In the genomic region with DNA sequence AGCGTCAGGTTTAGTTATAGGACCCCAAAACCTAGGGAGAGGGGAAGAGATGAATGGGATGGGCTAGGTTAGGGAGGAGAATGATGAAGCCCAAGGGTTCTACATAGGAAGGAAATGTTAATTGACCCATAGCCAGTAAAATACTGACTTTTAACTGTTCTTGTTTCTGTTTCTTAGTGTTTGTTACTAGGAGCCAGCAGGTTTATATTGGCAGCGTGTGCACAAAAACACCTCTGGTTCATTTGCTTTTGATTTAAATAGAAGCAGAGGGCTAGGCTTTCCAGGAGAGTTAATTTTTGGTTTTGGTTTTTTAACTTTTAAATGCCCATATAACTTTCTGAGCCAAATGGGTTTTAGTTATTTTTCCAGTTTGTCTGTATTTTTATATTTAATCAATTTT, we compare ENCODE assay signal across 20 cellular contexts. TPM values are rescaled to one million over a fixed set of nuclear protein-coding genes. Genes with fewer than 3 reads are reported as not detected.
DNase-seq lines count a peak whose midpoint lies in the region; ATAC-seq and TF ChIP-seq lines count a peak whose summit lies in the region.
"Had no signal": no experiment of that assay in that cellular context is flagged by ENCODE, and none has a peak within 500 bp of the region (broad histone marks: within the 10 kb centered on the region; RNA-seq: fewer than 3 reads in every experiment).

No MANE protein-coding gene starts in this region.

- peaks cover 40% of the 10 kb centered on the region for H3K36me3 Mint-ChIP-seq in CD4-positive, CD25-positive, alpha-beta regulatory T cell
- H3K36me3 Mint-ChIP-seq in GM23338 (ENCODE audit: low read depth): peaks cover 3% of the 10 kb centered on the region; the same call in 1 of the 3 replicates
- peaks cover 62% of the 10 kb centered on the region for H3K36me3 Mint-ChIP-seq in stimulated activated effector memory CD8-positive, alpha-beta T cell treated with anti-CD3 and anti-CD28 coated beads, Interleukin-12 subunit alpha, Interleukin-12 subunit beta, amount 100 ng/mL, for 72 hours
- H3K36me3 Mint-ChIP-seq in activated CD4-positive, alpha-beta memory T cell treated with anti-CD3 and anti-CD28 coated beads, Interleukin-2, amount 10 ng/mL, durations not matched to agents 7 days and 5 days (ENCODE audit: low read depth): peaks cover 34% of the 10 kb centered on the region

- no peak overlapping the region for H2AFZ ChIP-seq in GM23338

- peak overlapping the region in 2 of 3 donors; percentile 27 to 51 for H3K27ac Mint-ChIP-seq in CD4-positive, CD25-positive, alpha-beta regulatory T cell
- H3K27ac Mint-ChIP-seq in GM23338: peak overlapping the region; percentile 17; the same call in 1 of the 2 replicates
- peak overlapping the region; percentile 78 for H3K27ac Mint-ChIP-seq in stimulated activated effector memory CD8-positive, alpha-beta T cell treated with anti-CD3 and anti-CD28 coated beads, Interleukin-12 subunit alpha, Interleukin-12 subunit beta, amount 100 ng/mL, for 72 hours
- H3K27ac Mint-ChIP-seq in activated CD4-positive, alpha-beta memory T cell treated with anti-CD3 and anti-CD28 coated beads, Interleukin-2, amount 10 ng/mL, durations not matched to agents 7 days and 5 days: no peak overlapping the region

- TF ChIP-seq CTCF in GM23338 (conservative IDR thresholded peaks at IDR 0.05; ENCODE audit: low read depth in 2 of 2): no peak

- CTCF ChIA-PET in activated CD4-positive, alpha-beta memory T cell treated with anti-CD3 and anti-CD28 coated beads, Interleukin-2, amount 10 ng/mL, durations not matched to agents 7 days and 5 days (lab: Charles Lee): no interaction called here

- peaks cover 38% of the 10 kb centered on the region for H3K36me3 ChIP-seq in CD4-positive, CD25-positive, alpha-beta regulatory T cell (ENCODE audit: control insufficient read depth, insufficient read depth, low read length)
- peaks cover 12% of the 10 kb centered on the region; the same call in 1 of the 2 replicates for H3K36me3 ChIP-seq in GM23338 (ENCODE audit: insufficient read depth)
- peaks cover 5% of the 10 kb centered on the region for H3K36me3 ChIP-seq in endocrine pancreas (ENCODE audit: control insufficient read depth, insufficient read depth, low read length)

- no peak overlapping the region for H3K9ac ChIP-seq in endocrine pancreas (ENCODE audit: control insufficient read depth, insufficient read depth, low read length)
- H3K9ac ChIP-seq: KMS-11 had no signal

- H3K9me2 ChIP-seq in GM23338 (ENCODE audit: insufficient read depth): no peaks in the 10 kb centered on the region

- DNase-seq in CD4-positive, CD25-positive, alpha-beta regulatory T cell: no peak
- DNase-seq in GM23338 (ENCODE audit: low spot score) (no peak), DMS53 treated with DMSO at 0.1 percent for 48 hours (lab: John Stamatoyannopoulos, UW; ENCODE audit: unreplicated experiment) (no peak)
- no peak for DNase-seq in stimulated activated effector memory CD8-positive, alpha-beta T cell treated with anti-CD3 and anti-CD28 coated beads, Interleukin-12 subunit alpha, Interleukin-12 subunit beta, amount 100 ng/mL, for 72 hours (ENCODE audit: low spot score in 2 of 2)
- no peak for DNase-seq in activated CD4-positive, alpha-beta memory T cell treated with anti-CD3 and anti-CD28 coated beads, Interleukin-2, amount 10 ng/mL, durations not matched to agents 7 days and 5 days
- DNase-seq: BE2C, DMS79 treated with DMSO at 0.1 percent for 48 hours, HCEC 1CT, IMR-90, MV-4-11, NCI-H1694, NCI-H2081, NCI-H2171 treated with DMSO at 0.1 percent for 48 hours, NCI-H524 treated with DMSO at 0.1 percent for 48 hours, NCI-H82, Peyer's patch had no signal

- H3K79me2 ChIP-seq in GM23338 (replicated peaks; ENCODE audit: insufficient read depth): peaks cover 50% of the 10 kb centered on the region

- no peak overlapping the region for H3K4me3 Mint-ChIP-seq in CD4-positive, CD25-positive, alpha-beta regulatory T cell
- no peak overlapping the region for H3K4me3 Mint-ChIP-seq in GM23338
- H3K4me3 Mint-ChIP-seq in stimulated activated effector memory CD8-positive, alpha-beta T cell treated with anti-CD3 and anti-CD28 coated beads, Interleukin-12 subunit alpha, Interleukin-12 subunit beta, amount 100 ng/mL, for 72 hours: no peak overlapping the region
- no peak overlapping the region for H3K4me3 Mint-ChIP-seq in activated CD4-positive, alpha-beta memory T cell treated with anti-CD3 and anti-CD28 coated beads, Interleukin-2, amount 10 ng/mL, durations not matched to agents 7 days and 5 days

- no peak overlapping the region for H3K4me3 ChIP-seq in CD4-positive, CD25-positive, alpha-beta regulatory T cell (ENCODE audit: low read depth, low read length)
- H3K4me3 ChIP-seq in GM23338: no peak overlapping the region
- H3K4me3 ChIP-seq in endocrine pancreas (ENCODE audit: control insufficient read depth, insufficient read depth, low read length): peak overlapping the region; percentile 45
- H3K4me3 ChIP-seq: Peyer's patch, SJSA1 had no signal

- H3F3A ChIP-seq in GM23338 (replicated peaks; ENCODE audit: low read depth): no peaks in the 10 kb centered on the region

- H3K4me1 ChIP-seq in CD4-positive, CD25-positive, alpha-beta regulatory T cell (ENCODE audit: control insufficient read depth, insufficient read depth, low read length, poor library complexity, severe bottlenecking): peaks cover 23% of the 10 kb centered on the region
- H3K4me1 ChIP-seq in GM23338 (ENCODE audit: insufficient read depth) (peaks cover 6% of the 10 kb centered on the region; the same call in 1 of the 2 replicates), endocrine pancreas (ENCODE audit: control insufficient read depth, insufficient read depth, low read length) (peaks cover 25% of the 10 kb centered on the region)

- H4K20me1 ChIP-seq in GM23338 (replicated peaks; ENCODE audit: insufficient read depth): 0 out of 2 replicates have a peak, but pooled peaks cover 2% of the 10 kb centered on the region

- no peaks in the 10 kb centered on the region for H3K27me3 Mint-ChIP-seq in CD4-positive, CD25-positive, alpha-beta regulatory T cell
- H3K27me3 Mint-ChIP-seq in GM23338 (ENCODE audit: insufficient read depth, low read depth, poor library complexity): no peaks in the 10 kb centered on the region
- no peaks in the 10 kb centered on the region for H3K27me3 Mint-ChIP-seq in activated CD4-positive, alpha-beta memory T cell treated with anti-CD3 and anti-CD28 coated beads, Interleukin-2, amount 10 ng/mL, durations not matched to agents 7 days and 5 days

- POLR2A ChIA-PET in activated CD4-positive, alpha-beta memory T cell treated with anti-CD3 and anti-CD28 coated beads, Interleukin-2, amount 10 ng/mL, durations not matched to agents 7 days and 5 days (lab: Charles Lee): no interaction called here

- H3K9me3 Mint-ChIP-seq in CD4-positive, CD25-positive, alpha-beta regulatory T cell: no peaks in the 10 kb centered on the region
- no peaks in the 10 kb centered on the region for H3K9me3 Mint-ChIP-seq in GM23338
- H3K9me3 Mint-ChIP-seq in stimulated activated effector memory CD8-positive, alpha-beta T cell treated with anti-CD3 and anti-CD28 coated beads, Interleukin-12 subunit alpha, Interleukin-12 subunit beta, amount 100 ng/mL, for 72 hours: no peaks in the 10 kb centered on the region
- H3K9me3 Mint-ChIP-seq in activated CD4-positive, alpha-beta memory T cell treated with anti-CD3 and anti-CD28 coated beads, Interleukin-2, amount 10 ng/mL, durations not matched to agents 7 days and 5 days: no peaks in the 10 kb centered on the region

- no peaks in the 10 kb centered on the region for H3K27me3 ChIP-seq in CD4-positive, CD25-positive, alpha-beta regulatory T cell (ENCODE audit: control insufficient read depth, insufficient read depth, low read length)
- H3K27me3 ChIP-seq in GM23338 (ENCODE audit: insufficient read depth) (no peaks in the 10 kb centered on the region), endocrine pancreas (ENCODE audit: control insufficient read depth, insufficient read depth, low read length) (no peaks in the 10 kb centered on the region)
- H3K27me3 ChIP-seq: BE2C, Peyer's patch, SJSA1 had no signal

- H3K9me3 ChIP-seq in CD4-positive, CD25-positive, alpha-beta regulatory T cell (ENCODE audit: control insufficient read depth in 2 of 2, low read length in 2 of 2): no peaks in the 10 kb centered on the region
- no peaks in the 10 kb centered on the region for H3K9me3 ChIP-seq in endocrine pancreas (ENCODE audit: control insufficient read depth, low read length)
- H3K9me3 ChIP-seq: BE2C, Peyer's patch, SJSA1 had no signal

- ATAC-seq in CD4-positive, CD25-positive, alpha-beta regulatory T cell (ENCODE audit: low read depth in 2 of 2): no peak
- ATAC-seq in GM23338: no peak
- ATAC-seq in stimulated activated effector memory CD8-positive, alpha-beta T cell treated with anti-CD3 and anti-CD28 coated beads, Interleukin-12 subunit alpha, Interleukin-12 subunit beta, amount 100 ng/mL, for 72 hours: no peak
- ATAC-seq in HG03342 (IDR thresholded peaks at IDR 0.05; ENCODE audit: unreplicated experiment): no peak

- H3K4me2 ChIP-seq in GM23338: no peak overlapping the region
- H3K4me2 ChIP-seq: KMS-11 had no signal

- H3K4me1 Mint-ChIP-seq in CD4-positive, CD25-positive, alpha-beta regulatory T cell: peaks cover 45 to 65% (median 58%) of the 10 kb centered on the region in 4 donors
- peaks cover 12% of the 10 kb centered on the region; the same call in 2 of the 3 replicates for H3K4me1 Mint-ChIP-seq in GM23338
- H3K4me1 Mint-ChIP-seq in stimulated activated effector memory CD8-positive, alpha-beta T cell treated with anti-CD3 and anti-CD28 coated beads, Interleukin-12 subunit alpha, Interleukin-12 subunit beta, amount 100 ng/mL, for 72 hours: peaks cover 34% of the 10 kb centered on the region
- H3K4me1 Mint-ChIP-seq in activated CD4-positive, alpha-beta memory T cell treated with anti-CD3 and anti-CD28 coated beads, Interleukin-2, amount 10 ng/mL, durations not matched to agents 7 days and 5 days: peaks cover 20% of the 10 kb centered on the region

- H3K27ac ChIP-seq in CD4-positive, CD25-positive, alpha-beta regulatory T cell (ENCODE audit: insufficient read depth, low read length, poor library complexity, severe bottlenecking): no peak overlapping the region
- H3K27ac ChIP-seq in GM23338 (ENCODE audit: low read depth): no peak overlapping the region
- H3K27ac ChIP-seq: KMS-11, Peyer's patch, SJSA1 had no signal

TF ChIP-seq in GM23338, 12 proteins besides CTCF, POLR2A, EP300 and RAD21 (continues in another document):
- TF ChIP-seq EZH2 (IDR thresholded peaks at IDR 0.05; ENCODE audit: low read depth, unreplicated experiment): no peak
- no peak for TF ChIP-seq ZNF331 (CRISPR knock-in tag; IDR thresholded peaks at IDR 0.05; ENCODE audit: low read depth)
- no peak for TF ChIP-seq JUNB (IDR thresholded peaks at IDR 0.05; ENCODE audit: unreplicated experiment)

RNA-seq across cellular contexts. Expression of gene TAX1BP1, which starts 8.0 kb away (rescaled TPM):
- 159 TPM for total RNA-seq in CD4-positive, CD25-positive, alpha-beta regulatory T cell
- 100 to 1,000 TPM; 107 to 142 (median 121) TPM for polyA plus RNA-seq in CD4-positive, CD25-positive, alpha-beta regulatory T cell
- 53.1 and 56.5 TPM in 2 replicates for total RNA-seq in GM23338 (2014; rRNA removed; shearing (Covaris generic))
- 62.0 and 87.9 TPM in 2 replicates for polyA plus RNA-seq in GM23338 (2016; fragmentation: Nextera tagmentation; extraction: Ambion mirVana)
- 10 to 100 TPM; 76.5 to 80.0 TPM for total RNA-seq in activated CD4-positive, alpha-beta memory T cell treated with anti-CD3 and anti-CD28 coated beads, Interleukin-2, amount 10 ng/mL, durations not matched to agents 7 days and 5 days
